Comparison of ENCODE assay signal across 8 cellular contexts in genomic region chrX:87583679-87584078, GRCh38.
DNase-seq lines count a peak whose midpoint lies in the region; ATAC-seq, FAIRE-seq and TF ChIP-seq lines count a peak whose summit lies in the region.

No MANE protein-coding gene starts in this region.

- H3K4me1 Mint-ChIP-seq in astrocyte (ENCODE audit: low read depth, unreplicated experiment), result no peaks in the 10 kb centered on the region
- no peaks in the 10 kb centered on the region for H3K4me1 Mint-ChIP-seq in CD4-positive, alpha-beta memory T cell

- peak; percentile 41 for FAIRE-seq in astrocyte (lab: Jason Lieb, UNC)

- no peaks in the 10 kb centered on the region for H3K9me3 Mint-ChIP-seq in astrocyte (ENCODE audit: unreplicated experiment)
- peaks cover 0 to 5% (median 0%) of the 10 kb centered on the region in 8 donors for H3K9me3 Mint-ChIP-seq in CD4-positive, alpha-beta memory T cell

- POLR2A ChIA-PET in CD4-positive, alpha-beta memory T cell (lab: Charles Lee; ENCODE audit: partially characterized antibody), result no interaction called here

- H3K9me3 ChIP-seq in astrocyte (ENCODE audit: insufficient read depth, low read depth, low read length), result no peaks in the 10 kb centered on the region
- no peaks in the 10 kb centered on the region for H3K9me3 ChIP-seq in right lobe of liver
- no peaks in the 10 kb centered on the region for H3K9me3 ChIP-seq in CD4-positive, alpha-beta memory T cell (ENCODE audit: control insufficient read depth in 1 of 2, low read length in 2 of 2)

- no peak for TF ChIP-seq POLR2A in right lobe of liver (IDR thresholded peaks at IDR 0.05)

- H3K36me3 ChIP-seq in astrocyte (ENCODE audit: insufficient read depth, low read length), result no peaks in the 10 kb centered on the region
- H3K36me3 ChIP-seq in right lobe of liver, result no peaks in the 10 kb centered on the region
- no peaks in the 10 kb centered on the region for H3K36me3 ChIP-seq in CD4-positive, alpha-beta memory T cell (ENCODE audit: insufficient read depth, low read length)

- no peak overlapping the region for H3K4me3 ChIP-seq in astrocyte (ENCODE audit: insufficient read depth, low read depth, low read length)
- H3K4me3 ChIP-seq in right lobe of liver, result no peak overlapping the region
- H3K4me3 ChIP-seq in CD4-positive, alpha-beta memory T cell (ENCODE audit: low read length in 2 of 2), result no peak overlapping the region

- H3K27me3 ChIP-seq in astrocyte (ENCODE audit: insufficient read depth, low read length) (no peaks in the 10 kb centered on the region), right lobe of liver (peaks cover 0 to 24% of the 10 kb centered on the region in 2 donors)
- H3K27me3 ChIP-seq in CD4-positive, alpha-beta memory T cell (ENCODE audit: insufficient read depth, low read length), result no peaks in the 10 kb centered on the region

- intact Hi-C loops in right lobe of liver (cut with DNase I), result no loop called here
- intact Hi-C loops in CD4-positive, alpha-beta memory T cell (cut with micrococcal nuclease), result no loop called here

- H3K27ac ChIP-seq in astrocyte (ENCODE audit: low read depth, low read length), result no peak overlapping the region
- no peak overlapping the region for H3K27ac ChIP-seq in right lobe of liver
- no peak overlapping the region for H3K27ac ChIP-seq in CD4-positive, alpha-beta memory T cell (ENCODE audit: low read depth, low read length)

- no peaks in the 10 kb centered on the region for H3K27me3 Mint-ChIP-seq in astrocyte (ENCODE audit: low read depth, unreplicated experiment)
- no peaks in the 10 kb centered on the region for H3K27me3 Mint-ChIP-seq in CD4-positive, alpha-beta memory T cell

- no peaks in the 10 kb centered on the region for H4K20me1 ChIP-seq in astrocyte (ENCODE audit: insufficient read depth, low read length)

- no peaks in the 10 kb centered on the region for H3K36me3 Mint-ChIP-seq in astrocyte (ENCODE audit: low read depth, unreplicated experiment)
- H3K36me3 Mint-ChIP-seq in CD4-positive, alpha-beta memory T cell, result no peaks in the 10 kb centered on the region

- no peak overlapping the region for H3K9ac ChIP-seq in astrocyte (ENCODE audit: low read length)

- WGBS in right lobe of liver (ENCODE audit: insufficient coverage, low coverage, low lambda C conversion rate, missing lambda C conversion rate), result 20% methylated on average over 1 of the region's 1 CpG

- H3K4me1 ChIP-seq in astrocyte (ENCODE audit: insufficient read depth, low read length) (no peaks in the 10 kb centered on the region), right lobe of liver (no peaks in the 10 kb centered on the region)
- no peaks in the 10 kb centered on the region for H3K4me1 ChIP-seq in CD4-positive, alpha-beta memory T cell (ENCODE audit: insufficient read depth, low read length)

- H3K4me3 Mint-ChIP-seq in astrocyte (ENCODE audit: unreplicated experiment), result no peak overlapping the region
- H3K4me3 Mint-ChIP-seq in CD4-positive, alpha-beta memory T cell, result no peak overlapping the region

- DNase-seq in ELF-1 (ENCODE audit: low read depth, low spot score) (peak; percentile 67), astrocyte (ENCODE audit: low read depth) (no peak), right lobe of liver (peak in 2 of 3 donors; percentile 31 to 36)
- no peak for DNase-seq in stimulated activated naive CD8-positive, alpha-beta T cell treated with anti-CD3 and anti-CD28 coated beads, Interleukin-15, Interleukin-2, amounts not matched to agents 100 U/mL and 50 U/mL, for 24 hours
- no peak for DNase-seq in CD4-positive, alpha-beta memory T cell

- H3K4me2 ChIP-seq in astrocyte (ENCODE audit: low read length), result no peak overlapping the region

- ATAC-seq in HG03342 (IDR thresholded peaks at IDR 0.05; ENCODE audit: unreplicated experiment) (peak; percentile 73), right lobe of liver (peak; percentile 32 to 60 (median 52)), GM21723 (IDR thresholded peaks at IDR 0.05; ENCODE audit: unreplicated experiment) (no peak), HG03565 (IDR thresholded peaks at IDR 0.05; ENCODE audit: unreplicated experiment) (no peak)
- no peak for ATAC-seq in stimulated activated naive CD8-positive, alpha-beta T cell treated with anti-CD3 and anti-CD28 coated beads, Interleukin-15, Interleukin-2, amounts not matched to agents 100 U/mL and 50 U/mL, for 24 hours

- no peaks in the 10 kb centered on the region for H3K79me2 ChIP-seq in astrocyte (ENCODE audit: insufficient read depth, low read length)

- CTCF ChIA-PET in CD4-positive, alpha-beta memory T cell (lab: Charles Lee; ENCODE audit: partially characterized antibody), result no interaction called here

- H3K27ac Mint-ChIP-seq in astrocyte (ENCODE audit: unreplicated experiment), result no peak overlapping the region
- no peak overlapping the region for H3K27ac Mint-ChIP-seq in CD4-positive, alpha-beta memory T cell

- no peak overlapping the region for H2AFZ ChIP-seq in astrocyte (ENCODE audit: low read depth, low read length)

- peak; percentile 15 for TF ChIP-seq CTCF in astrocyte (IDR thresholded peaks at IDR 0.05; ENCODE audit: insufficient read depth, low read depth, low read length)
- TF ChIP-seq CTCF in right lobe of liver (IDR thresholded peaks at IDR 0.05), result peak; percentile 26 to 63 (median 58)

Comparison
In these comparisons a context has a peak if more than half of its experiments do, and no peak if none do; other contexts are left out.
1. DNase-seq: peak in ELF-1 (single experiment) and right lobe of liver (2 of 3); none in astrocyte (single experiment), stimulated activated naive CD8-positive, alpha-beta T cell treated with anti-CD3 and anti-CD28 coated beads, Interleukin-15, Interleukin-2, amounts not matched to agents 100 U/mL and 50 U/mL, for 24 hours (single experiment) and CD4-positive, alpha-beta memory T cell (0 of 5).
2. ATAC-seq: peak in HG03342 (single experiment) and right lobe of liver (4 of 4); none in GM21723 (single experiment), HG03565 (single experiment) and stimulated activated naive CD8-positive, alpha-beta T cell treated with anti-CD3 and anti-CD28 coated beads, Interleukin-15, Interleukin-2, amounts not matched to agents 100 U/mL and 50 U/mL, for 24 hours (single experiment).